Comparison of ENCODE assay signal across 3 cellular contexts in the genomic region with DNA sequence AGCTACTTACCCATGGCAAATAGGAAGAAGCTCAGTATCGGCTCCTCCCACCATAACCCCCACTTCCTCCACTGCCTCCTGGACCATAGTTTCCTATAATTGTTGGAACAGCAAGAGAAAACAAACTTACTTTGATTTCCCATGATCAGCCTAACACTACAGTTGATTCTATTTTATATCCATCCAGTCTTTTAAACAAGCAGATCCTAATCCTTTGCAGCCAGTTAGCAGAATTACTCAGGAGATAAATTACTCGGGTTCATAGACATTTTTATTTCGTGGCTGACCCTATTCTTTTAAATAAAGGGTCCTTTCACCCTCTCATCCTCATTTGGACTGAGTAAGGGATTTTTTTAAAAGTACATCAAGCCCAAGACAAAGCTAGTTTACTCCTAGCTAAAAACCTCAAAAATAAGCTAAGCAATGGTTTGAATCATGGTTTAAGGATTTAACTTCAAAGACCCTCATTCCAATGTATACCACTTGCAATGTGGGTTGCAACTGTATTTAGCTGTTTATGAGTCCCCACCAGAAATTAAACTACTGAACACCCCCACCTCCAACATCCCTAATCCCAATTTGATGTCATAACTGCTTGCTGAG.
TF ChIP-seq lines count a peak whose summit lies in the region.

No MANE protein-coding gene starts in this region.

TF ChIP-seq in A549, 52 proteins besides CTCF, POLR2A, EP300 and RAD21 (continues in another document):
- TF ChIP-seq KDM1A (IDR thresholded peaks at IDR 0.05; ENCODE audit: low read depth) = no peak
- no peak for TF ChIP-seq SREBF2 (IDR thresholded peaks at IDR 0.05)
- no peak for TF ChIP-seq RFX5 (IDR thresholded peaks at IDR 0.05)
- peak; percentile 83 for TF ChIP-seq FOSB (CRISPR knock-in tag; IDR thresholded peaks at IDR 0.05)
- no peak for TF ChIP-seq FOSL2 (IDR thresholded peaks at IDR 0.05)
- TF ChIP-seq FOSL2 (CRISPR knock-in tag; IDR thresholded peaks at IDR 0.05) = no peak
- TF ChIP-seq RARB (CRISPR knock-in tag; IDR thresholded peaks at IDR 0.05) = peak; percentile 86; the same call in 1 of the 2 replicates
- no peak for TF ChIP-seq PHF8 (IDR thresholded peaks at IDR 0.05; ENCODE audit: borderline replicate concordance, low read depth)
- TF ChIP-seq TP53 (CRISPR knock-in tag; IDR thresholded peaks at IDR 0.05) = no peak
- TF ChIP-seq POLR2AphosphoS2 (conservative IDR thresholded peaks at IDR 0.05; ENCODE audit: low read length) = 0 out of 2 replicates have a peak, but pooled peaks have one; percentile 43
- TF ChIP-seq HOXB5 (CRISPR knock-in tag; IDR thresholded peaks at IDR 0.05) = 0 out of 2 replicates have a peak, but pooled peaks have one; percentile 20
- no peak for TF ChIP-seq JUNB (IDR thresholded peaks at IDR 0.05)
- TF ChIP-seq, protein P1, sequence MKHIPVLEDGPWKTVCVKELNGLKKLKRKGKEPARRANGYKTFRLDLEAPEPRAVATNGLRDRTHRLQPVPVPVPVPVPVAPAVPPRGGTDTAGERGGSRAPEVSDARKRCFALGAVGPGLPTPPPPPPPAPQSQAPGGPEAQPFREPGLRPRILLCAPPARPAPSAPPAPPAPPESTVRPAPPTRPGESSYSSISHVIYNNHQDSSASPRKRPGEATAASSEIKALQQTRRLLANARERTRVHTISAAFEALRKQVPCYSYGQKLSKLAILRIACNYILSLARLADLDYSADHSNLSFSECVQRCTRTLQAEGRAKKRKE (CRISPR knock-in tag; IDR thresholded peaks at IDR 0.05; ENCODE audit: low read depth) = 0 out of 2 replicates have a peak, but pooled peaks have one; percentile 59
- TF ChIP-seq GATA3 (IDR thresholded peaks at IDR 0.05; ENCODE audit: borderline replicate concordance) = no peak
- peak; percentile 80 for TF ChIP-seq TFCP2L1 (CRISPR knock-in tag; IDR thresholded peaks at IDR 0.05)
- no peak for TF ChIP-seq SMC3 (IDR thresholded peaks at IDR 0.05)
- TF ChIP-seq, protein P2, sequence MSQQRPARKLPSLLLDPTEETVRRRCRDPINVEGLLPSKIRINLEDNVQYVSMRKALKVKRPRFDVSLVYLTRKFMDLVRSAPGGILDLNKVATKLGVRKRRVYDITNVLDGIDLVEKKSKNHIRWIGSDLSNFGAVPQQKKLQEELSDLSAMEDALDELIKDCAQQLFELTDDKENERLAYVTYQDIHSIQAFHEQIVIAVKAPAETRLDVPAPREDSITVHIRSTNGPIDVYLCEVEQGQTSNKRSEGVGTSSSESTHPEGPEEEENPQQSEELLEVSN (IDR thresholded peaks at IDR 0.05; ENCODE audit: borderline replicate concordance, low read depth) = no peak
- TF ChIP-seq, protein P3, sequence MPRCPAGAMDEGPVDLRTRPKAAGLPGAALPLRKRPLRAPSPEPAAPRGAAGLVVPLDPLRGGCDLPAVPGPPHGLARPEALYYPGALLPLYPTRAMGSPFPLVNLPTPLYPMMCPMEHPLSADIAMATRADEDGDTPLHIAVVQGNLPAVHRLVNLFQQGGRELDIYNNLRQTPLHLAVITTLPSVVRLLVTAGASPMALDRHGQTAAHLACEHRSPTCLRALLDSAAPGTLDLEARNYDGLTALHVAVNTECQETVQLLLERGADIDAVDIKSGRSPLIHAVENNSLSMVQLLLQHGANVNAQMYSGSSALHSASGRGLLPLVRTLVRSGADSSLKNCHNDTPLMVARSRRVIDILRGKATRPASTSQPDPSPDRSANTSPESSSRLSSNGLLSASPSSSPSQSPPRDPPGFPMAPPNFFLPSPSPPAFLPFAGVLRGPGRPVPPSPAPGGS (IDR thresholded peaks at IDR 0.05) = no peak
- TF ChIP-seq HOXA7 (CRISPR knock-in tag; IDR thresholded peaks at IDR 0.05) = peak; percentile 92
- TF ChIP-seq, protein P4, sequence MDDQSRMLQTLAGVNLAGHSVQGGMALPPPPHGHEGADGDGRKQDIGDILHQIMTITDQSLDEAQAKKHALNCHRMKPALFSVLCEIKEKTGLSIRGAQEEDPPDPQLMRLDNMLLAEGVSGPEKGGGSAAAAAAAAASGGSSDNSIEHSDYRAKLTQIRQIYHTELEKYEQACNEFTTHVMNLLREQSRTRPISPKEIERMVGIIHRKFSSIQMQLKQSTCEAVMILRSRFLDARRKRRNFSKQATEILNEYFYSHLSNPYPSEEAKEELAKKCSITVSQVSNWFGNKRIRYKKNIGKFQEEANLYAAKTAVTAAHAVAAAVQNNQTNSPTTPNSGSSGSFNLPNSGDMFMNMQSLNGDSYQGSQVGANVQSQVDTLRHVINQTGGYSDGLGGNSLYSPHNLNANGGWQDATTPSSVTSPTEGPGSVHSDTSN (IDR thresholded peaks at IDR 0.05) = no peak
- no peak for TF ChIP-seq ESRRA (IDR thresholded peaks at IDR 0.05; ENCODE audit: borderline replicate concordance, low read length)

TF ChIP-seq in GM12891, 5 proteins besides CTCF, POLR2A, EP300 and RAD21:
- TF ChIP-seq SPI1 (IDR thresholded peaks at IDR 0.05; ENCODE audit: low read depth, low read length) (0 out of 2 replicates have a peak, but pooled peaks have one; percentile 32), TAF1 (IDR thresholded peaks at IDR 0.05; ENCODE audit: low read depth, low read length) (no peak), PAX5 (IDR thresholded peaks at IDR 0.05; ENCODE audit: insufficient read depth, low read length, severe bottlenecking) (no peak), POLR2AphosphoS5 (IDR thresholded peaks at IDR 0.05; ENCODE audit: low read depth, low read length) (peak; percentile 70), POU2F2 (IDR thresholded peaks at IDR 0.05; ENCODE audit: low read depth, low read length) (no peak)
TF ChIP-seq in GM12891: peak in this region for 2.

TF ChIP-seq in SK-N-SH, 30 proteins besides CTCF, POLR2A, EP300 and RAD21:
- TF ChIP-seq POLR2AphosphoS5 (IDR thresholded peaks at IDR 0.05; ENCODE audit: low read depth, low read length) = no peak; the same call in 1 of the 2 replicates
- no peak for TF ChIP-seq SIN3A (IDR thresholded peaks at IDR 0.05; ENCODE audit: borderline replicate concordance, low read depth, low read length)
- TF ChIP-seq SMC3 (IDR thresholded peaks at IDR 0.05; ENCODE audit: low read depth, low read length) = no peak
- no peak for TF ChIP-seq FOSL2 (IDR thresholded peaks at IDR 0.05; ENCODE audit: borderline replicate concordance, low read depth)
- TF ChIP-seq, protein P5, sequence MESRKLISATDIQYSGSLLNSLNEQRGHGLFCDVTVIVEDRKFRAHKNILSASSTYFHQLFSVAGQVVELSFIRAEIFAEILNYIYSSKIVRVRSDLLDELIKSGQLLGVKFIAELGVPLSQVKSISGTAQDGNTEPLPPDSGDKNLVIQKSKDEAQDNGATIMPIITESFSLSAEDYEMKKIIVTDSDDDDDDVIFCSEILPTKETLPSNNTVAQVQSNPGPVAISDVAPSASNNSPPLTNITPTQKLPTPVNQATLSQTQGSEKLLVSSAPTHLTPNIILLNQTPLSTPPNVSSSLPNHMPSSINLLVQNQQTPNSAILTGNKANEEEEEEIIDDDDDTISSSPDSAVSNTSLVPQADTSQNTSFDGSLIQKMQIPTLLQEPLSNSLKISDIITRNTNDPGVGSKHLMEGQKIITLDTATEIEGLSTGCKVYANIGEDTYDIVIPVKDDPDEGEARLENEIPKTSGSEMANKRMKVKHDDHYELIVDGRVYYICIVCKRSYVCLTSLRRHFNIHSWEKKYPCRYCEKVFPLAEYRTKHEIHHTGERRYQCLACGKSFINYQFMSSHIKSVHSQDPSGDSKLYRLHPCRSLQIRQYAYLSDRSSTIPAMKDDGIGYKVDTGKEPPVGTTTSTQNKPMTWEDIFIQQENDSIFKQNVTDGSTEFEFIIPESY (IDR thresholded peaks at IDR 0.05; ENCODE audit: borderline replicate concordance, low read depth) = no peak
- TF ChIP-seq, protein P6, sequence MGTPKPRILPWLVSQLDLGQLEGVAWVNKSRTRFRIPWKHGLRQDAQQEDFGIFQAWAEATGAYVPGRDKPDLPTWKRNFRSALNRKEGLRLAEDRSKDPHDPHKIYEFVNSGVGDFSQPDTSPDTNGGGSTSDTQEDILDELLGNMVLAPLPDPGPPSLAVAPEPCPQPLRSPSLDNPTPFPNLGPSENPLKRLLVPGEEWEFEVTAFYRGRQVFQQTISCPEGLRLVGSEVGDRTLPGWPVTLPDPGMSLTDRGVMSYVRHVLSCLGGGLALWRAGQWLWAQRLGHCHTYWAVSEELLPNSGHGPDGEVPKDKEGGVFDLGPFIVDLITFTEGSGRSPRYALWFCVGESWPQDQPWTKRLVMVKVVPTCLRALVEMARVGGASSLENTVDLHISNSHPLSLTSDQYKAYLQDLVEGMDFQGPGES (IDR thresholded peaks at IDR 0.05; ENCODE audit: low read depth, low read length) = no peak
- TF ChIP-seq, protein P7, sequence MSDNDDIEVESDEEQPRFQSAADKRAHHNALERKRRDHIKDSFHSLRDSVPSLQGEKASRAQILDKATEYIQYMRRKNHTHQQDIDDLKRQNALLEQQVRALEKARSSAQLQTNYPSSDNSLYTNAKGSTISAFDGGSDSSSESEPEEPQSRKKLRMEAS (IDR thresholded peaks at IDR 0.05; ENCODE audit: low read depth) = no peak
- TF ChIP-seq, protein P8, sequence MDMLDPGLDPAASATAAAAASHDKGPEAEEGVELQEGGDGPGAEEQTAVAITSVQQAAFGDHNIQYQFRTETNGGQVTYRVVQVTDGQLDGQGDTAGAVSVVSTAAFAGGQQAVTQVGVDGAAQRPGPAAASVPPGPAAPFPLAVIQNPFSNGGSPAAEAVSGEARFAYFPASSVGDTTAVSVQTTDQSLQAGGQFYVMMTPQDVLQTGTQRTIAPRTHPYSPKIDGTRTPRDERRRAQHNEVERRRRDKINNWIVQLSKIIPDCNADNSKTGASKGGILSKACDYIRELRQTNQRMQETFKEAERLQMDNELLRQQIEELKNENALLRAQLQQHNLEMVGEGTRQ (IDR thresholded peaks at IDR 0.05; ENCODE audit: borderline replicate concordance, low read depth, low read length) = no peak
- no peak for TF ChIP-seq MXI1 (IDR thresholded peaks at IDR 0.05; ENCODE audit: low read depth, low read length)
- TF ChIP-seq TAF1 (IDR thresholded peaks at IDR 0.05; ENCODE audit: borderline replicate concordance, low read depth, low read length) = no peak
- no peak for TF ChIP-seq CHD2 (IDR thresholded peaks at IDR 0.05; ENCODE audit: low read length, partially characterized antibody)
- no peak for TF ChIP-seq NFIC (IDR thresholded peaks at IDR 0.05; ENCODE audit: borderline replicate concordance)
- no peak for TF ChIP-seq ELF1 (IDR thresholded peaks at IDR 0.05)
